ENCODE assay signal across 8 cellular contexts in genomic region chr5:132963175-132964104, GRCh38. TPM values are rescaled to one million over a fixed set of nuclear protein-coding genes. Genes with fewer than 3 reads are reported as not detected.
A peak's percentile ranks its signal among the peaks of the same experiment; 100 is the strongest.
DNase-seq lines count a peak whose midpoint lies in the region; ATAC-seq and TF ChIP-seq lines count a peak whose summit lies in the region.

Gene AFF4 (minus strand): TSS chr5:132963634. CDS start chr5:132937189, 26,445 bp downstream.

- H3K4me3 ChIP-seq in GM12875 (ENCODE audit: low read depth, low read length) (peak within 1 kb of the TSS; percentile 60), left ventricle myocardium inferior (peak within 1 kb of the TSS; percentile 99), prostate gland (peak within 1 kb of the TSS; percentile 91 to 92), urinary bladder (ENCODE audit: low read depth, low read length) (peak within 1 kb of the TSS; percentile 99)

- H3K9me3 ChIP-seq in left ventricle myocardium inferior (replicated peaks) (no peaks in the 10 kb centered on the region), prostate gland (no peaks in the 10 kb centered on the region)

- H3K4me1 ChIP-seq in left ventricle myocardium inferior (peaks cover 56% of the 10 kb centered on the region), prostate gland (replicated peaks) (peaks cover 4% of the 10 kb centered on the region), urinary bladder (ENCODE audit: insufficient read depth) (no peaks in the 10 kb centered on the region)

- H3K27me3 ChIP-seq in left ventricle myocardium inferior (ENCODE audit: low read depth): no peaks in the 10 kb centered on the region
- no peaks in the 10 kb centered on the region for H3K27me3 ChIP-seq in prostate gland (replicated peaks; ENCODE audit: insufficient read depth)

- peak; percentile 93 for ATAC-seq in HG02678 (IDR thresholded peaks at IDR 0.05; ENCODE audit: unreplicated experiment)

- DNase-seq in NCI-H128 (lab: John Stamatoyannopoulos, UW; ENCODE audit: unreplicated experiment) (peak; percentile 72), amniotic stem cell (lab: John Stamatoyannopoulos, UW) (peak; percentile 89), left ventricle myocardium inferior (peak; percentile 98), prostate gland (ENCODE audit: low spot score) (peak; percentile 95)

- H3K27ac ChIP-seq in left ventricle myocardium inferior (replicated peaks) (peak within 1 kb of the TSS; percentile 99), prostate gland (peak within 1 kb of the TSS; percentile 99 to 100), urinary bladder (ENCODE audit: low read depth) (peak within 1 kb of the TSS; percentile 99)

- TF ChIP-seq CTCF in GM12875 (IDR thresholded peaks at IDR 0.05; ENCODE audit: borderline replicate concordance, insufficient read depth, low read depth, low read length) (no peak), left ventricle myocardium inferior (IDR thresholded peaks at IDR 0.05; ENCODE audit: borderline replicate concordance) (no peak), prostate gland (IDR thresholded peaks at IDR 0.05) (peak in 1 of 4 experiments; percentile 24)

- peak; percentile 100 for TF ChIP-seq POLR2A in prostate gland (IDR thresholded peaks at IDR 0.05)

- intact Hi-C loops in T-helper 1 cell treated with Interleukin-12 subunit alpha and Interleukin-12 subunit beta and Interleukin-4 antibody, amounts not matched to agents 30 ng/mL and 1 ng/mL, for 36 hours (cut with micrococcal nuclease): loop anchor here (1.0 to 10.0 kb wide), 12 partner anchors 63 to 1795 kb away; partner anchors contain the start of genes C5orf15, DDX46, FNIP1 and GDF9
- intact Hi-C loops in left ventricle myocardium inferior (cut with micrococcal nuclease): no loop called here
- intact Hi-C loops in prostate gland (cut with DNase I): loop anchor here (2.0 to 5.0 kb wide), 2 partner anchors 87 to 96 kb away; partner anchors contain the start of genes GDF9 and UQCRQ

- WGBS in prostate gland: under 1% methylated on average over 52 of the region's 98 CpGs
- under 1% methylated on average over 98 of the region's 98 CpGs for WGBS in urinary bladder

- H3K36me3 ChIP-seq in left ventricle myocardium inferior: no peaks in the 10 kb centered on the region
- no peaks in the 10 kb centered on the region for H3K36me3 ChIP-seq in prostate gland
- H3K36me3 ChIP-seq in urinary bladder (ENCODE audit: insufficient read depth): no peaks in the 10 kb centered on the region

RNA-seq across cellular contexts. Expression of gene AFF4, which starts in this region (rescaled TPM):
- 45.5 and 46.9 TPM in 2 replicates for total RNA-seq in T-helper 1 cell treated with Interleukin-12 subunit alpha and Interleukin-12 subunit beta and Interleukin-4 antibody, amounts not matched to agents 30 ng/mL and 1 ng/mL, for 36 hours
- 32.1 TPM for total RNA-seq in left ventricle myocardium inferior
- 100 to 1,000 TPM in 1 of 2 donors, 10 to 100 TPM in 1; 57.2 to 105 TPM for total RNA-seq in prostate gland
- total RNA-seq in urinary bladder: 89.8 TPM
- polyA plus RNA-seq in urinary bladder: 26.9 TPM

Comparison
In these comparisons a context has a peak if more than half of its experiments do, and no peak if none do; other contexts are left out.
1. Peak in every context shown above with its lines: DNase-seq, ATAC-seq, H3K4me3 ChIP-seq and H3K27ac ChIP-seq.